Comparison of ENCODE assay signal across 22 cellular contexts in genomic region chr6:124799638-124800037, GRCh38.
DNase-seq lines count a peak whose midpoint lies in the region; ATAC-seq, FAIRE-seq and TF ChIP-seq lines count a peak whose summit lies in the region.
"Had no signal": no experiment of that assay in that cellular context is flagged by ENCODE, and none has a peak within 500 bp of the region (broad histone marks: within the 10 kb centered on the region; RNA-seq: fewer than 3 reads in every experiment).

No MANE protein-coding gene starts in this region.

- no peak for TF ChIP-seq CTCF in HepG2 (CRISPR knock-in tag; IDR thresholded peaks at IDR 0.05)
- TF ChIP-seq CTCF in right lobe of liver (IDR thresholded peaks at IDR 0.05), result no peak
- no peak for TF ChIP-seq CTCF in H1 (IDR thresholded peaks at IDR 0.05; ENCODE audit: control extremely low read depth in 1 of 3, insufficient read depth in 1 of 3, low read depth in 1 of 3, low read length in 3 of 3)

- ATAC-seq in HepG2 (no peak), right lobe of liver (no peak), HG02870 (IDR thresholded peaks at IDR 0.05; ENCODE audit: unreplicated experiment) (no peak)

- no peaks in the 10 kb centered on the region for H3K23me2 ChIP-seq in H1 (ENCODE audit: low read depth, low read length)

- H3K4me1 ChIP-seq in HepG2 (ENCODE audit: insufficient read depth, low read length), result no peaks in the 10 kb centered on the region
- H3K4me1 ChIP-seq in right lobe of liver, result no peaks in the 10 kb centered on the region
- H3K4me1 ChIP-seq in H1 (replicated peaks in 1 of 4; ENCODE audit: control insufficient read depth in 3 of 4, insufficient read depth in 4 of 4, low read length in 3 of 4), result peaks cover 0 to 5% (median 0%) of the 10 kb centered on the region in 4 experiments; a peak in 1 of 7 replicates
- no peaks in the 10 kb centered on the region for H3K4me1 ChIP-seq in GM23248 (ENCODE audit: insufficient read depth)
- H3K4me1 ChIP-seq: BE2C, BLaER1 had no signal

- H4K5ac ChIP-seq in H1 (ENCODE audit: insufficient read length, low read depth, low read length), result no peak overlapping the region

- H3K23ac ChIP-seq in H1 (ENCODE audit: insufficient read length), result no peak overlapping the region

- in situ Hi-C loops in HepG2 (cut with HindIII; ENCODE audit: extremely low pct_ligation_motif_present, low pct_unique_long_range_greater_than_20kb), result loop anchor here (25.0 kb wide), 1 partner anchor 987 kb away; the partner anchor contains the start of gene NKAIN2
- in situ Hi-C loops in GM23248 (cut with MboI), result no loop called here

- DNase-seq in DMS79 treated with DMSO at 0.1 percent for 48 hours (lab: John Stamatoyannopoulos, UW), result peak; percentile 65
- no peak for DNase-seq in DMS79 (lab: John Stamatoyannopoulos, UW)
- no peak for DNase-seq in HepG2 (ENCODE audit: low spot score)
- DNase-seq in right lobe of liver, result no peak
- no peak for DNase-seq in SK-N-MC (ENCODE audit: low read depth, low spot score)
- no peak for DNase-seq in H1 (ENCODE audit: low read depth in 1 of 2, low spot score in 2 of 2)
- no peak for DNase-seq in GM23248
- DNase-seq: BE2C; CD4-positive, alpha-beta memory T cell; CD4-positive, CD25-positive, alpha-beta regulatory T cell; CD8-positive, alpha-beta memory T cell; COR-L47; DMS 273 treated with DMSO at 0.1 percent for 48 hours; DMS153; DND-41; EL; GF-D8 had no signal

- H3K79me2 ChIP-seq in HepG2 (ENCODE audit: insufficient read depth, low read length), result no peaks in the 10 kb centered on the region
- H3K79me2 ChIP-seq in H1 (ENCODE audit: control insufficient read depth in 1 of 2, insufficient read depth in 2 of 2, low read length in 2 of 2), result no peaks in the 10 kb centered on the region
- H3K79me2 ChIP-seq in GM23248 (ENCODE audit: insufficient read depth), result no peaks in the 10 kb centered on the region

- TF ChIP-seq RAD21 in HepG2 (CRISPR knock-in tag; IDR thresholded peaks at IDR 0.05) (no peak), H1 (IDR thresholded peaks at IDR 0.05 in 1 of 2, conservative IDR thresholded peaks at IDR 0.05 in 1 of 2; ENCODE audit: low read depth in 2 of 2, low read length in 2 of 2) (no peak)

- FAIRE-seq in HepG2 (lab: Jason Lieb, UNC) (no peak), H1 (lab: Jason Lieb, UNC) (no peak)
- FAIRE-seq: GM12891, GM19239 had no signal

- no peak overlapping the region for H2BK120ac ChIP-seq in H1 (replicated peaks; ENCODE audit: low read depth, low read length)

- H3K27ac ChIP-seq in HepG2 (ENCODE audit: extremely low read length, insufficient read depth, low read length) (no peak overlapping the region), right lobe of liver (no peak overlapping the region), SK-N-MC (peak overlapping the region; percentile 64), H1 (ENCODE audit: low read depth, low read length) (no peak overlapping the region), GM23248 (no peak overlapping the region)
- H3K27ac ChIP-seq: 22Rv1, BLaER1 had no signal

- H3K9ac ChIP-seq in HepG2 (ENCODE audit: insufficient read depth, low read depth, low read length) (no peak overlapping the region), SK-N-MC (ENCODE audit: insufficient read length) (peak overlapping the region; percentile 3), H1 (replicated peaks in 1 of 4; ENCODE audit: extremely low read depth in 1 of 4, low read depth in 3 of 4, low read length in 3 of 4) (no peak overlapping the region), GM23248 (no peak overlapping the region)
- H3K9ac ChIP-seq: BLaER1 had no signal

- H4K20me1 ChIP-seq in HepG2 (ENCODE audit: insufficient read depth, low read length), result no peaks in the 10 kb centered on the region
- H4K20me1 ChIP-seq in H1 (replicated peaks in 1 of 2; ENCODE audit: control insufficient read depth in 1 of 2, insufficient read depth in 2 of 2, low read length in 2 of 2), result no peaks in the 10 kb centered on the region
- H4K20me1 ChIP-seq in GM23248 (ENCODE audit: insufficient read depth), result no peaks in the 10 kb centered on the region
- H4K20me1 ChIP-seq: BLaER1 had no signal

- POLR2A ChIA-PET in HepG2 (lab: Yijun Ruan, JAX) (no interaction called here), H1 (lab: Charles Lee; ENCODE audit: partially characterized antibody) (interaction anchor here (1.0 kb wide), 1 partner anchor 12 kb away, joined by 3 read pairs; no protein-coding TSS in a partner anchor)

- no peak overlapping the region for H2BK12ac ChIP-seq in H1 (ENCODE audit: low read depth, low read length)

- H3K36me3 ChIP-seq in HepG2 (replicated peaks in 1 of 2; ENCODE audit: control insufficient read depth in 1 of 2, insufficient read depth in 2 of 2, low read length in 2 of 2) (no peaks in the 10 kb centered on the region), right lobe of liver (no peaks in the 10 kb centered on the region), SK-N-MC (ENCODE audit: insufficient read depth, low read length) (no peaks in the 10 kb centered on the region), H1 (ENCODE audit: control insufficient read depth in 2 of 4, insufficient read depth in 4 of 4, low read length in 3 of 4) (no peaks in the 10 kb centered on the region; a peak in 1 of 8 replicates), GM23248 (ENCODE audit: low read depth) (no peaks in the 10 kb centered on the region)
- H3K36me3 ChIP-seq: BE2C, BLaER1 had no signal

- intact Hi-C loops in HepG2 (cut with micrococcal nuclease; ENCODE audit: unreplicated experiment), result no loop called here
- intact Hi-C loops in right lobe of liver (cut with DNase I), result no loop called here

- no TSS peak for BruUV-seq in HepG2 (replicated peaks; lab: Mats Ljungman, UMichigan)

- H3F3A ChIP-seq in GM23248 (ENCODE audit: insufficient read depth), result no peaks in the 10 kb centered on the region

- no peak overlapping the region for H2AFZ ChIP-seq in HepG2 (ENCODE audit: low read length)
- H2AFZ ChIP-seq in H1 (ENCODE audit: low read length), result no peak overlapping the region
- H2AFZ ChIP-seq in GM23248, result no peak overlapping the region

- H3K79me1 ChIP-seq in H1 (ENCODE audit: low read depth, low read length), result no peaks in the 10 kb centered on the region

- H4K8ac ChIP-seq in H1 (ENCODE audit: extremely low read depth, insufficient read depth, low read length), result no peak overlapping the region

- H3K27me3 ChIP-seq in HepG2 (ENCODE audit: control insufficient read depth in 1 of 2, insufficient read depth in 2 of 2, low read length in 2 of 2) (peaks cover 0 to 4% of the 10 kb centered on the region in 2 experiments; a peak in 1 of 5 replicates), right lobe of liver (no peaks in the 10 kb centered on the region), H1 (replicated peaks in 1 of 4; ENCODE audit: control insufficient read depth in 3 of 4, extremely low read depth in 1 of 4, insufficient read depth in 3 of 4, low read length in 3 of 4) (no peaks in the 10 kb centered on the region), GM23248 (replicated peaks; ENCODE audit: insufficient read depth) (no peaks in the 10 kb centered on the region)
- H3K27me3 ChIP-seq: BE2C, BLaER1 had no signal

- H2BK5ac ChIP-seq in H1 (ENCODE audit: low read depth, low read length), result no peak overlapping the region

- TF ChIP-seq EP300 in HepG2 (IDR thresholded peaks at IDR 0.05; ENCODE audit: low read depth in 2 of 2, low read length in 2 of 2) (no peak), HepG2 (CRISPR knock-in tag; IDR thresholded peaks at IDR 0.05; ENCODE audit: borderline replicate concordance) (no peak), H1 (IDR thresholded peaks at IDR 0.05; ENCODE audit: borderline replicate concordance in 1 of 2, low read depth in 2 of 2, low read length in 2 of 2) (no peak)

- H3K56ac ChIP-seq in H1 (replicated peaks; ENCODE audit: insufficient read length, low read depth, low read length), result no peak overlapping the region

- H3K9me3 ChIP-seq in HepG2 (ENCODE audit: low read length), result no peaks in the 10 kb centered on the region
- no peaks in the 10 kb centered on the region for H3K9me3 ChIP-seq in right lobe of liver
- H3K9me3 ChIP-seq in SK-N-MC (ENCODE audit: low read depth, low read length), result no peaks in the 10 kb centered on the region
- peaks cover 3% of the 10 kb centered on the region in 2 experiments; a peak in 2 of 4 replicates for H3K9me3 ChIP-seq in H1 (ENCODE audit: insufficient read depth in 2 of 2, low read depth in 1 of 2, low read length in 1 of 2)
- no peaks in the 10 kb centered on the region for H3K9me3 ChIP-seq in GM23248 (ENCODE audit: low read depth)
- H3K9me3 ChIP-seq: BE2C, BLaER1 had no signal

- no peak overlapping the region for H2BK20ac ChIP-seq in H1 (ENCODE audit: low read length)

- H3K4ac ChIP-seq in H1 (replicated peaks; ENCODE audit: insufficient read length, low read depth, low read length), result no peak overlapping the region

- H3K4me3 ChIP-seq in HepG2 (replicated peaks in 1 of 3; ENCODE audit: insufficient read depth in 1 of 3, low read depth in 2 of 3, low read length in 3 of 3) (no peak overlapping the region), right lobe of liver (no peak overlapping the region), SK-N-MC (peak overlapping the region; percentile 17; the same call in 1 of the 2 replicates), H1 (ENCODE audit: extremely low read depth in 1 of 4, insufficient read depth in 2 of 4, low read depth in 3 of 4, low read length in 4 of 4) (no peak overlapping the region), GM23248 (no peak overlapping the region)
- H3K4me3 ChIP-seq: BLaER1 had no signal

- CTCF ChIA-PET in HepG2 (lab: Yijun Ruan, JAX; ENCODE audit: low intra/inter-chr PET ratio, low total read pairs) (no interaction called here), H1 (lab: Charles Lee; ENCODE audit: partially characterized antibody) (interaction anchor here (1.0 to 1.2 kb wide), 5 partner anchors 11 to 997 kb away, joined by 3 to 4 read pairs (median 3); no protein-coding TSS in a partner anchor)

- TF ChIP-seq POLR2A in HepG2 (IDR thresholded peaks at IDR 0.05; ENCODE audit: insufficient read depth in 1 of 2, low read depth in 2 of 2, low read length in 2 of 2) (no peak), right lobe of liver (IDR thresholded peaks at IDR 0.05) (no peak), H1 (IDR thresholded peaks at IDR 0.05; ENCODE audit: control extremely low read depth in 1 of 2, low read depth in 2 of 2, low read length in 2 of 2) (no peak)

- no peaks in the 10 kb centered on the region for H3K9me2 ChIP-seq in GM23248 (ENCODE audit: insufficient read depth)

- H3K14ac ChIP-seq in H1 (ENCODE audit: insufficient read length), result no peak overlapping the region

- H4K91ac ChIP-seq in H1 (replicated peaks; ENCODE audit: insufficient read length, low read length), result no peak overlapping the region

- no peak overlapping the region for H3K18ac ChIP-seq in H1 (ENCODE audit: extremely low read depth, low read length)

- no peak overlapping the region for H2BK15ac ChIP-seq in H1 (ENCODE audit: low read length)

- H3K4me2 ChIP-seq in HepG2 (ENCODE audit: low read depth, low read length) (no peak overlapping the region), H1 (ENCODE audit: insufficient read depth in 1 of 2, low read depth in 2 of 2, low read length in 2 of 2) (no peak overlapping the region), GM23248 (ENCODE audit: unreplicated experiment) (no peak overlapping the region)
- H3K4me2 ChIP-seq: BLaER1 had no signal

- no peak overlapping the region for H2AK5ac ChIP-seq in H1 (ENCODE audit: low read depth, low read length)

TF ChIP-seq in HepG2, 621 proteins besides CTCF, POLR2A, EP300 and RAD21 (continues in another document):
- TF ChIP-seq ZBTB3 (CRISPR knock-in tag; IDR thresholded peaks at IDR 0.05; ENCODE audit: borderline replicate concordance, low read depth), result no peak
